In the genomic region with DNA sequence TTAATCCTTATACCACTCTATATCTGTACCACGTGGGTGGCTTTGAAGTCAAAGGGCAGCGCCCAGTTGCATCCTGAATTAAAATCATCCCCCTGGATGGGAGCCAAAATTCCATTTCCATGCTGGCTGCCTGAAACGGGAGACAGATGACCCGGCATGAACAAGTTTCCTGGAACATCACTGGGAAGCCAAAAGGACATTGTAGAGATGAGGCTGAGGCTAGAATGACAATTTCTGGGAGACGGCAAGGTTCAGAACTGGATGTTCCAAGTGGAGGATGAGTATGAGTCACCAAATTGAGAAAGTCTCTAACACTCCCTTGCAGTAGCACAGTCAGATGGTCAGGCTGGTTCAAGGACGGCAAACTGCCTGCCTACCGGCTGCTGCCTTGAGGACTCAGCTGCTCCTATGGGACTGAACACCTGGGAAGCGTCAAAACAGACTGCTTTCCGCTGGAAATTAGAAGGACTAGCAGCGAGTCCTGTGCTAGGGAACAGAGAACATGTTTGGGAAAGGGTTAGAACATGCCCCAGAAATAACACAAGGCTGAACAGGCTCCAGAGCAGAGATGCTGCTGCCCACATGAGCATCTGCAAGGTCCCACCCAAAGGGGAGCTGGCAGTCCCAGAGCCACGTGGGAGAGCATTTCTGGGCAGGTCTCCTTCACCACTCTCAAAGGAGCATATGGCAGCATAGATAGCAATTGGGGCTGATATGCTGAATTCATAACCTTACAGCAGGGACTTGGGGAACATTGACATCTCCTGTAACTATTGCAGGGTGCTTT, we compare ENCODE assay signal across 9 cellular contexts. TPM values are rescaled to one million over a fixed set of nuclear protein-coding genes. Genes with fewer than 3 reads are reported as not detected.
DNase-seq lines count a peak whose midpoint lies in the region; ATAC-seq and TF ChIP-seq lines count a peak whose summit lies in the region.
"Had no signal": no experiment of that assay in that cellular context is flagged by ENCODE, and none has a peak within 500 bp of the region (broad histone marks: within the 10 kb centered on the region; RNA-seq: fewer than 3 reads in every experiment).

No MANE protein-coding gene starts in this region.

- H3K27ac ChIP-seq in dorsolateral prefrontal cortex (peak overlapping the region in 43 of 59 donors; percentile 2 to 82 (median 56)), right lobe of liver (no peak overlapping the region), thyroid gland (peak overlapping the region in 2 of 3 donors; percentile 55 to 66), ascending aorta (peak overlapping the region in 1 of 2 donors; percentile 49)
- H3K27ac ChIP-seq: epithelial cell of prostate had no signal

- H3K9me3 ChIP-seq in right lobe of liver (no peaks in the 10 kb centered on the region), thyroid gland (no peaks in the 10 kb centered on the region), ascending aorta (no peaks in the 10 kb centered on the region)

- no peaks in the 10 kb centered on the region for H3K27me3 ChIP-seq in dorsolateral prefrontal cortex
- no peaks in the 10 kb centered on the region for H3K27me3 ChIP-seq in right lobe of liver
- no peaks in the 10 kb centered on the region for H3K27me3 ChIP-seq in thyroid gland
- no peaks in the 10 kb centered on the region for H3K27me3 ChIP-seq in ascending aorta

- no peaks in the 10 kb centered on the region for H3K36me3 ChIP-seq in right lobe of liver
- H3K36me3 ChIP-seq in thyroid gland = no peaks in the 10 kb centered on the region
- no peaks in the 10 kb centered on the region for H3K36me3 ChIP-seq in ascending aorta

- WGBS in right lobe of liver (ENCODE audit: insufficient coverage, low coverage, low lambda C conversion rate, missing lambda C conversion rate) = 54% methylated on average over 11 of the region's 11 CpGs
- WGBS in thyroid gland, 2 donors = 55 to 60% methylated on average over 11 of the region's 11 CpGs

- no peak for TF ChIP-seq CTCF in dorsolateral prefrontal cortex (IDR thresholded peaks at IDR 0.05 in 54 of 56, conservative IDR thresholded peaks at IDR 0.05 in 2 of 56; ENCODE audit: low read depth in 1 of 56, partially characterized antibody in 56 of 56)
- no peak for TF ChIP-seq CTCF in right lobe of liver (IDR thresholded peaks at IDR 0.05)
- no peak for TF ChIP-seq CTCF in thyroid gland (IDR thresholded peaks at IDR 0.05)
- TF ChIP-seq CTCF in ascending aorta (IDR thresholded peaks at IDR 0.05) = no peak

- H3K4me3 ChIP-seq in dorsolateral prefrontal cortex (no peak overlapping the region), right lobe of liver (no peak overlapping the region), thyroid gland (replicated peaks in 1 of 3) (no peak overlapping the region), ascending aorta (no peak overlapping the region)

- intact Hi-C loops in dorsolateral prefrontal cortex (cut with DNase I) (no loop called here), right lobe of liver (cut with DNase I) (no loop called here), thyroid gland (cut with DNase I) (no loop called here), ascending aorta (cut with DNase I) (no loop called here)

- H3K4me1 ChIP-seq in right lobe of liver (no peaks in the 10 kb centered on the region), thyroid gland (peaks cover 0 to 17% of the 10 kb centered on the region in 2 donors), ascending aorta (no peaks in the 10 kb centered on the region)

- TF ChIP-seq POLR2A in right lobe of liver (IDR thresholded peaks at IDR 0.05) = no peak
- no peak for TF ChIP-seq POLR2A in thyroid gland (IDR thresholded peaks at IDR 0.05)

- DNase-seq in NCI-H2171 (lab: John Stamatoyannopoulos, UW) (peak; percentile 36), dorsolateral prefrontal cortex (peak in 6 of 10 donors; percentile 46 to 80 (median 65)), right lobe of liver (no peak), thyroid gland (peak; percentile 10 to 16), COR-L47 (lab: John Stamatoyannopoulos, UW) (no peak), ascending aorta (ENCODE audit: low spot score in 2 of 2) (no peak)
- DNase-seq in effector CD4-positive, alpha-beta T cell = no peak
- DNase-seq: NCI-H2107 had no signal

- peak; percentile 40 to 89 (median 62) for ATAC-seq in right lobe of liver

RNA-seq across cellular contexts. Expression of a gene that starts 32.0 kb away (rescaled TPM):
- total RNA-seq in dorsolateral prefrontal cortex (100 to 1,000 TPM in 111 of 120 experiments, 10 to 100 TPM in 9; 79.6 to 221 (median 158) TPM), right lobe of liver (10 to 100 TPM; 22.7 to 49.2 (median 39.6) TPM), thyroid gland (100 to 1,000 TPM in 3 of 4 donors, 10 to 100 TPM in 1; 74.7 to 129 (median 103) TPM), ascending aorta (14.2 TPM)

RNA-seq across cellular contexts. Expression of a gene that starts 52.5 kb away (rescaled TPM):
- total RNA-seq in dorsolateral prefrontal cortex (10 to 100 TPM in 44 of 120 experiments, 1 to 10 TPM in 76; 3.1 to 35.3 (median 8.7) TPM), right lobe of liver (10 to 100 TPM in 3 of 6 experiments, 1 to 10 TPM in 3; 4.3 to 17.6 (median 9.5) TPM), thyroid gland (100 to 1,000 TPM; 104 to 206 (median 126) TPM), ascending aorta (116 TPM)

Comparison
In these comparisons a context has a peak if more than half of its experiments do, and no peak if none do; other contexts are left out.
1. DNase-seq: peak in NCI-H2171 (single experiment), dorsolateral prefrontal cortex (6 of 10) and thyroid gland (2 of 2); none in right lobe of liver (0 of 3), effector CD4-positive, alpha-beta T cell (single experiment), COR-L47 (single experiment) and ascending aorta (0 of 2).
2. H3K27ac ChIP-seq: peak in dorsolateral prefrontal cortex (43 of 59) and thyroid gland (2 of 3); none in right lobe of liver (0 of 3).